ENCODE assay signal across 10 cellular contexts in genomic region chr12:6347367-6348338, GRCh38. TPM values are rescaled to one million over a fixed set of nuclear protein-coding genes. Genes with fewer than 3 reads are reported as not detected.
A peak's percentile ranks its signal among the peaks of the same experiment; 100 is the strongest.
DNase-seq lines count a peak whose midpoint lies in the region; ATAC-seq and TF ChIP-seq lines count a peak whose summit lies in the region.
"Had no signal": no experiment of that assay in that cellular context is flagged by ENCODE, and none has a peak within 500 bp of the region (broad histone marks: within the 10 kb centered on the region; RNA-seq: fewer than 3 reads in every experiment).

No MANE protein-coding gene starts in this region.

- no peaks in the 10 kb centered on the region for H3K36me3 ChIP-seq in colonic mucosa
- no peaks in the 10 kb centered on the region for H3K36me3 ChIP-seq in testis (ENCODE audit: low read depth, missing control alignments)
- no peaks in the 10 kb centered on the region for H3K36me3 ChIP-seq in SJCRH30

- H3K4me3 ChIP-seq in colonic mucosa (no peak overlapping the region), testis (no peak overlapping the region), SJCRH30 (no peak overlapping the region)

- peaks cover 37% of the 10 kb centered on the region for H3K4me1 Mint-ChIP-seq in activated T-cell treated with anti-CD3 and anti-CD28 coated beads, Interleukin-2, amount 50 U/mL, for 4 hours (ENCODE audit: low read depth)

- H3K27ac ChIP-seq in colonic mucosa, result peak overlapping the region; percentile 29
- peak overlapping the region; percentile 34 to 80 for H3K27ac ChIP-seq in testis
- no peak overlapping the region for H3K27ac ChIP-seq in SJCRH30

- no peaks in the 10 kb centered on the region for H3K9me3 Mint-ChIP-seq in activated T-cell treated with anti-CD3 and anti-CD28 coated beads, Interleukin-2, amount 50 U/mL, for 4 hours

- H3K9ac ChIP-seq in colonic mucosa (ENCODE audit: low read depth in 2 of 2, low read length in 2 of 2), result peak overlapping the region in 1 of 2 donors; percentile 35

- H3K27me3 ChIP-seq in colonic mucosa (no peaks in the 10 kb centered on the region), testis (no peaks in the 10 kb centered on the region), SJCRH30 (no peaks in the 10 kb centered on the region)

- H3K27me3 Mint-ChIP-seq in activated T-cell treated with anti-CD3 and anti-CD28 coated beads, Interleukin-2, amount 50 U/mL, for 4 hours (ENCODE audit: low read depth), result peaks cover 4% of the 10 kb centered on the region

- no peak overlapping the region for H3K4me3 Mint-ChIP-seq in activated T-cell treated with anti-CD3 and anti-CD28 coated beads, Interleukin-2, amount 50 U/mL, for 4 hours

- no peaks in the 10 kb centered on the region for H3K36me3 Mint-ChIP-seq in activated T-cell treated with anti-CD3 and anti-CD28 coated beads, Interleukin-2, amount 50 U/mL, for 4 hours (ENCODE audit: insufficient read depth)
- H3K36me3 Mint-ChIP-seq: activated naive CD4-positive, alpha-beta T cell treated with anti-CD3 and anti-CD28 coated beads, Interleukin-2, amount 50 U/mL, for 72 hours had no signal

- DNase-seq in NOMO-1 (lab: John Stamatoyannopoulos, UW; ENCODE audit: unreplicated experiment in 2 of 2) (peak; percentile 27 to 56), colonic mucosa (no peak), medulla oblongata (ENCODE audit: extremely low spot score) (peak; percentile 32), testis (peak; percentile 75), NCI-H1694 (lab: John Stamatoyannopoulos, UW) (no peak), SJCRH30 (no peak)
- no peak for DNase-seq in activated T-cell treated with anti-CD3 and anti-CD28 coated beads, Interleukin-2, amount 50 U/mL, for 4 hours
- DNase-seq: NCI-H446 had no signal

- WGBS in testis, 2 donors, result 44 to 47% methylated on average over 19 of the region's 19 CpGs

- H3K4me1 ChIP-seq in colonic mucosa (peaks cover 3% of the 10 kb centered on the region), testis (peaks cover 34% of the 10 kb centered on the region), SJCRH30 (peaks cover 11% of the 10 kb centered on the region)

- no peak for ATAC-seq in HG02642 (IDR thresholded peaks at IDR 0.05; ENCODE audit: poor library complexity, unreplicated experiment)
- no peak for ATAC-seq in activated T-cell treated with anti-CD3 and anti-CD28 coated beads, Interleukin-2, amount 50 U/mL, for 4 hours
- ATAC-seq: activated naive CD4-positive, alpha-beta T cell treated with anti-CD3 and anti-CD28 coated beads, Interleukin-2, amount 50 U/mL, for 72 hours had no signal

- intact Hi-C loops in colonic mucosa (cut with DNase I), result no loop called here
- intact Hi-C loops in testis (cut with DNase I; ENCODE audit: low total_unique reads), result no loop called here

- TF ChIP-seq CTCF in colonic mucosa (IDR thresholded peaks at IDR 0.05) (no peak), testis (IDR thresholded peaks at IDR 0.05) (no peak)

- H3K9me3 ChIP-seq in colonic mucosa, result no peaks in the 10 kb centered on the region
- no peaks in the 10 kb centered on the region for H3K9me3 ChIP-seq in testis
- H3K9me3 ChIP-seq in SJCRH30 (replicated peaks), result no peaks in the 10 kb centered on the region

- no peak for TF ChIP-seq POLR2A in testis (IDR thresholded peaks at IDR 0.05)

RNA-seq across cellular contexts. Expression of gene TNFRSF1A, which starts 5.8 kb away (rescaled TPM):
- 100 to 1,000 TPM; 116 to 164 TPM for total RNA-seq in colonic mucosa
- 100 to 1,000 TPM in 1 of 2 donors, 10 to 100 TPM in 1; 94.6 to 106 TPM for total RNA-seq in testis
- polyA plus RNA-seq in testis (ENCODE audit: insufficient read depth, low read depth, low replicate concordance), result 59.8 TPM
- 34.3 and 40.2 TPM in 2 replicates for total RNA-seq in SJCRH30 (2014; rRNA removed; shearing (Covaris generic))
- total RNA-seq in activated T-cell treated with anti-CD3 and anti-CD28 coated beads, Interleukin-2, amount 50 U/mL, for 4 hours, result 10 to 100 TPM; 28.0 to 34.5 (median 33.0) TPM

RNA-seq across cellular contexts. Expression of gene SCNN1A, which starts 27.7 kb away (rescaled TPM):
- total RNA-seq in colonic mucosa, result 100 to 1,000 TPM; 158 to 188 TPM
- total RNA-seq in testis, result 10 to 100 TPM; 22.7 to 43.1 TPM
- polyA plus RNA-seq in testis (ENCODE audit: insufficient read depth, low read depth, low replicate concordance), result 14.6 TPM
- not detected in 2 replicates for total RNA-seq in SJCRH30 (2014; rRNA removed; shearing (Covaris generic))
- under 1 TPM; 0.05 to 0.84 (median 0.15) TPM for total RNA-seq in activated T-cell treated with anti-CD3 and anti-CD28 coated beads, Interleukin-2, amount 50 U/mL, for 4 hours

RNA-seq across cellular contexts. Expression of gene LTBR, which starts 36.3 kb away (rescaled TPM):
- total RNA-seq in colonic mucosa (100 to 1,000 TPM in 1 of 2 donors, 10 to 100 TPM in 1; 84.8 to 129 TPM), testis (100 to 1,000 TPM in 1 of 2 donors, 10 to 100 TPM in 1; 81.3 to 112 TPM)
- polyA plus RNA-seq in testis (ENCODE audit: insufficient read depth, low read depth, low replicate concordance), result 36.6 TPM
- total RNA-seq in SJCRH30 (2014; rRNA removed; shearing (Covaris generic)), result 14.7 and 16.5 TPM in 2 replicates
- total RNA-seq in activated T-cell treated with anti-CD3 and anti-CD28 coated beads, Interleukin-2, amount 50 U/mL, for 4 hours, result 1 to 10 TPM; 1.0 to 2.8 (median 1.3) TPM

RNA-seq across cellular contexts. Expression of gene PLEKHG6, which starts 37.2 kb away (rescaled TPM):
- total RNA-seq in colonic mucosa (100 to 1,000 TPM; 107 to 123 TPM), testis (1 to 10 TPM in 1 of 2 donors, under 1 TPM in 1; 0.87 to 2.0 TPM)
- polyA plus RNA-seq in testis (ENCODE audit: insufficient read depth, low read depth, low replicate concordance), result 2.2 TPM
- 0.06 TPM in 1 of 2 replicates, not detected in the other for total RNA-seq in SJCRH30 (2014; rRNA removed; shearing (Covaris generic))
- not detected for total RNA-seq in activated T-cell treated with anti-CD3 and anti-CD28 coated beads, Interleukin-2, amount 50 U/mL, for 4 hours
- total RNA-seq: activated naive CD4-positive, alpha-beta T cell treated with anti-CD3 and anti-CD28 coated beads, Interleukin-2, amount 50 U/mL, for 72 hours had no signal

Comparison
In these comparisons a context has a peak if more than half of its experiments do, and no peak if none do; other contexts are left out.
1. DNase-seq: peak in NOMO-1 (2 of 2), medulla oblongata (single experiment) and testis (single experiment); none in colonic mucosa (single experiment), NCI-H1694 (single experiment), SJCRH30 (0 of 2) and activated T-cell treated with anti-CD3 and anti-CD28 coated beads, Interleukin-2, amount 50 U/mL, for 4 hours (single experiment).
2. RNA of gene SCNN1A, which starts 27.7 kb away (total RNA-seq): 158 to 188 TPM in colonic mucosa and 22.7 to 43.1 TPM in testis; 0.05 to 0.84 TPM in activated T-cell treated with anti-CD3 and anti-CD28 coated beads, Interleukin-2, amount 50 U/mL, for 4 hours and not detected in SJCRH30; every median in the first group is over 10 times any median in the second.